ENCODE assay signal across 18 cellular contexts in the genomic region with DNA sequence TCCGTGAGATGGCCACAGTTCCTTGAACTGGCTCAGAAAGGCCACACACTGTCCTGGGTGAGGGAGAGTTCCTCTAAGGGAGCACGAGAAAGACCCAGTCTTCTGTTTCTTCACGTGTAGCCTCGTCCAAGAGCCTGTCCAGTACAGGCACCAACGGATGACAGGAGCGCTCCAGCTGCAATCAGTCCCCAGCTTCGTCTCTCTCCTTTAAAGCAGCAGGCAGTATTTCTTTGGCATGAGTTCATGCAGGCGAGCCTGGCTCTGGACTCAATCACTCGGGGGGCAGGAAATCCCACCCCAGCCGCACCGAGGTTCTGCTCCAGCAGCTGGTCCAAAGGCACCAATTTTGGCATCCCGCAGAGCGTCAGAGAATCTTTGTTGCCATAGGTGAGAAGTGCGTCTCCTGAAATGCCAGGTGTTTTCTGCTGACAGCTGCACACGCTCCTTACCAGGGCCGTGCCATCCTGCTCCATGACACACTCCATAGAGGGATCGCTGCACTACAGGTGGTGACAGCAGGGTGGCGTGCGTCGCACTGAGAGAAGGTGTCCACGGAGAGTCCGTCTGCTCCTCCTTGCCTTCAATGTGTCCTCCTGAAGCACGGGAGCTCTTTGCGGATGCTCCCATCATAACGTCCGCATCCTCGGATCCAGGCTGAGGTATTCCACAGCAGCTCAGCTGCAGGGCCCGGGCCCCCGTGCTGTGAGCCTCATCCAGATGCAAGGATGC. TPM values are rescaled to one million over a fixed set of nuclear protein-coding genes. Genes with fewer than 3 reads are reported as not detected.
DNase-seq lines count a peak whose midpoint lies in the region; ATAC-seq and TF ChIP-seq lines count a peak whose summit lies in the region.
"Had no signal": no experiment of that assay in that cellular context is flagged by ENCODE, and none has a peak within 500 bp of the region (broad histone marks: within the 10 kb centered on the region; RNA-seq: fewer than 3 reads in every experiment).

No MANE protein-coding gene starts in this region.

- no peaks in the 10 kb centered on the region for H3K36me3 ChIP-seq in WERI-Rb-1
- no peaks in the 10 kb centered on the region for H3K36me3 ChIP-seq in mucosa of descending colon (ENCODE audit: low read depth)
- H3K36me3 ChIP-seq in CD8-positive, alpha-beta T cell (ENCODE audit: insufficient read depth, low read length) = no peaks in the 10 kb centered on the region
- H3K36me3 ChIP-seq in MM.1S (replicated peaks; ENCODE audit: insufficient read depth, low read length) = no peaks in the 10 kb centered on the region
- H3K36me3 ChIP-seq in effector memory CD4-positive, alpha-beta T cell (ENCODE audit: control insufficient read depth, insufficient read depth, low read length) = no peaks in the 10 kb centered on the region
- H3K36me3 ChIP-seq: BLaER1 treated with 17β-estradiol and CSF1 and Interleukin-3, amounts not matched to agents 10 nM and 100 nM; ovary; vagina had no signal

- no peak overlapping the region for H3K9ac ChIP-seq in MM.1S (ENCODE audit: low read length)
- H3K9ac ChIP-seq: BLaER1 treated with 17β-estradiol and CSF1 and Interleukin-3, amounts not matched to agents 10 nM and 100 nM had no signal

- no peaks in the 10 kb centered on the region for H3K9me3 ChIP-seq in WERI-Rb-1 (ENCODE audit: severe bottlenecking)
- no peaks in the 10 kb centered on the region for H3K9me3 ChIP-seq in mucosa of descending colon
- H3K9me3 ChIP-seq in CD8-positive, alpha-beta T cell (ENCODE audit: low read length) = no peaks in the 10 kb centered on the region
- H3K9me3 ChIP-seq in MM.1S (replicated peaks; ENCODE audit: insufficient read depth, low read length) = no peaks in the 10 kb centered on the region
- H3K9me3 ChIP-seq in effector memory CD4-positive, alpha-beta T cell (ENCODE audit: control insufficient read depth, low read length) = no peaks in the 10 kb centered on the region
- H3K9me3 ChIP-seq: ovary, vagina had no signal

- DNase-seq in DMS79 treated with DMSO at 0.1 percent for 48 hours (lab: John Stamatoyannopoulos, UW) (peak; percentile 64), NCI-H187 (lab: John Stamatoyannopoulos, UW) (peak; percentile 38 to 62), WERI-Rb-1 (peak; percentile 53), mucosa of descending colon (no peak), MM.1S (no peak)
- DNase-seq in CD8-positive, alpha-beta T cell = no peak
- no peak for DNase-seq in effector memory CD4-positive, alpha-beta T cell
- DNase-seq: activated effector memory CD4-positive, alpha-beta T cell treated with anti-CD3 and anti-CD28 coated beads, Interleukin-2, amount 50 U/mL, for 16 hours; aorta; HFFc6; kidney; NCI-H1694; ovary; PC-3; SW 1271 had no signal

- no peaks in the 10 kb centered on the region for H3K9me3 Mint-ChIP-seq in CD8-positive, alpha-beta T cell

- no peaks in the 10 kb centered on the region for H3K79me2 ChIP-seq in MM.1S (ENCODE audit: low read length)

- peaks cover 10% of the 10 kb centered on the region for H3K27me3 Mint-ChIP-seq in CD8-positive, alpha-beta T cell (ENCODE audit: low read depth)

- H3K4me3 ChIP-seq in WERI-Rb-1 (ENCODE audit: low read depth, low read length) = no peak overlapping the region
- no peak overlapping the region for H3K4me3 ChIP-seq in mucosa of descending colon
- H3K4me3 ChIP-seq in CD8-positive, alpha-beta T cell (ENCODE audit: low read depth, low read length) = no peak overlapping the region
- no peak overlapping the region for H3K4me3 ChIP-seq in MM.1S (ENCODE audit: low read length)
- no peak overlapping the region for H3K4me3 ChIP-seq in effector memory CD4-positive, alpha-beta T cell (ENCODE audit: insufficient read depth, low read depth, low read length, poor library complexity, severe bottlenecking)
- H3K4me3 ChIP-seq: BLaER1 treated with 17β-estradiol and CSF1 and Interleukin-3, amounts not matched to agents 10 nM and 100 nM; ovary; vagina had no signal

- H4K20me1 ChIP-seq in MM.1S (ENCODE audit: insufficient read depth, low read length) = no peaks in the 10 kb centered on the region
- H4K20me1 ChIP-seq: BLaER1 treated with 17β-estradiol and CSF1 and Interleukin-3, amounts not matched to agents 10 nM and 100 nM had no signal

- no peaks in the 10 kb centered on the region for H3K9me2 ChIP-seq in MM.1S (replicated peaks; ENCODE audit: insufficient read depth, low read length)

- ATAC-seq in mucosa of descending colon = peak; percentile 34
- no peak for ATAC-seq in CD8-positive, alpha-beta T cell
- ATAC-seq: esophagus mucosa, PC-3 had no signal

- no peak overlapping the region for H3K4me3 Mint-ChIP-seq in CD8-positive, alpha-beta T cell
- H3K4me3 Mint-ChIP-seq: HFFc6 had no signal

- no peaks in the 10 kb centered on the region for H3K4me1 Mint-ChIP-seq in CD8-positive, alpha-beta T cell (ENCODE audit: low read depth)

- no peaks in the 10 kb centered on the region for H3F3A ChIP-seq in MM.1S (ENCODE audit: insufficient read depth, low read length)

- no peak overlapping the region for H3K27ac Mint-ChIP-seq in CD8-positive, alpha-beta T cell
- H3K27ac Mint-ChIP-seq: HFFc6 had no signal

- H3K4me1 ChIP-seq in mucosa of descending colon (ENCODE audit: low read depth) (no peaks in the 10 kb centered on the region), MM.1S (ENCODE audit: low read length) (no peaks in the 10 kb centered on the region)
- no peaks in the 10 kb centered on the region for H3K4me1 ChIP-seq in CD8-positive, alpha-beta T cell (ENCODE audit: insufficient read depth, low read length)
- no peaks in the 10 kb centered on the region for H3K4me1 ChIP-seq in effector memory CD4-positive, alpha-beta T cell (ENCODE audit: control insufficient read depth, insufficient read depth, low read length, poor library complexity, severe bottlenecking)
- H3K4me1 ChIP-seq: BLaER1 treated with 17β-estradiol and CSF1 and Interleukin-3, amounts not matched to agents 10 nM and 100 nM; vagina had no signal

- CTCF ChIA-PET in CD8-positive, alpha-beta T cell (lab: Charles Lee) = no interaction called here

- H3K27ac ChIP-seq in WERI-Rb-1 = no peak overlapping the region
- no peak overlapping the region for H3K27ac ChIP-seq in CD8-positive, alpha-beta T cell (ENCODE audit: low read depth, low read length)
- no peak overlapping the region for H3K27ac ChIP-seq in MM.1S (ENCODE audit: low read length)
- no peak overlapping the region for H3K27ac ChIP-seq in effector memory CD4-positive, alpha-beta T cell (ENCODE audit: insufficient read depth, low read length, poor library complexity, severe bottlenecking)
- H3K27ac ChIP-seq: BLaER1 treated with 17β-estradiol and CSF1 and Interleukin-3, amounts not matched to agents 10 nM and 100 nM; ovary; vagina had no signal

- POLR2A ChIA-PET in CD8-positive, alpha-beta T cell (lab: Charles Lee) = no interaction called here

- no peaks in the 10 kb centered on the region for H3K27me3 ChIP-seq in WERI-Rb-1 (ENCODE audit: insufficient read depth, low read depth, severe bottlenecking)
- H3K27me3 ChIP-seq in CD8-positive, alpha-beta T cell (ENCODE audit: insufficient read depth, low read length) = no peaks in the 10 kb centered on the region
- H3K27me3 ChIP-seq in MM.1S (replicated peaks; ENCODE audit: insufficient read depth, low read length) = 0 out of 2 replicates have a peak, but pooled peaks cover 10% of the 10 kb centered on the region
- no peaks in the 10 kb centered on the region for H3K27me3 ChIP-seq in effector memory CD4-positive, alpha-beta T cell (replicated peaks; ENCODE audit: control insufficient read depth, insufficient read depth, low read length, poor library complexity, severe bottlenecking)
- H3K27me3 ChIP-seq: BLaER1 treated with 17β-estradiol and CSF1 and Interleukin-3, amounts not matched to agents 10 nM and 100 nM; ovary; vagina had no signal

- no peak overlapping the region for H3K4me2 ChIP-seq in MM.1S (ENCODE audit: low read depth, low read length)
- H3K4me2 ChIP-seq: BLaER1 treated with 17β-estradiol and CSF1 and Interleukin-3, amounts not matched to agents 10 nM and 100 nM had no signal

- no peak overlapping the region for H2AFZ ChIP-seq in MM.1S (ENCODE audit: low read length)

- intact Hi-C loops in mucosa of descending colon (cut with DNase I, micrococcal nuclease) = no loop called here
- intact Hi-C loops in CD8-positive, alpha-beta T cell (cut with DNase I, micrococcal nuclease) = no loop called here

- peak; percentile 67; the same call in 1 of the 2 replicates for TF ChIP-seq CTCF in WERI-Rb-1 (IDR thresholded peaks at IDR 0.05; ENCODE audit: low read depth, low read length)
- TF ChIP-seq CTCF in mucosa of descending colon (IDR thresholded peaks at IDR 0.05) = no peak
- TF ChIP-seq CTCF in CD8-positive, alpha-beta T cell (IDR thresholded peaks at IDR 0.05) = no peak
- no peak for TF ChIP-seq CTCF in MM.1S (IDR thresholded peaks at IDR 0.05; ENCODE audit: low read length)

- no peaks in the 10 kb centered on the region for H3K36me3 Mint-ChIP-seq in CD8-positive, alpha-beta T cell

RNA-seq across cellular contexts. Expression of gene AFDN, which starts 59.6 kb away (rescaled TPM):
- 100 to 1,000 TPM; 168 to 231 (median 208) TPM for total RNA-seq in mucosa of descending colon
- 1 to 10 TPM; 6.8 to 9.9 TPM for total RNA-seq in CD8-positive, alpha-beta T cell

Comparison
In these comparisons a context has a peak if more than half of its experiments do, and no peak if none do; other contexts are left out.
1. DNase-seq: peak in DMS79 treated with DMSO at 0.1 percent for 48 hours (single experiment), NCI-H187 (2 of 2) and WERI-Rb-1 (single experiment); none in mucosa of descending colon (0 of 3), CD8-positive, alpha-beta T cell (0 of 7), MM.1S (single experiment) and effector memory CD4-positive, alpha-beta T cell (0 of 3).
2. RNA of gene AFDN, which starts 59.6 kb away (total RNA-seq): 168 to 231 TPM in mucosa of descending colon; 6.8 to 9.9 TPM in CD8-positive, alpha-beta T cell; every median in the first group is over 10 times any median in the second.